Comparison of ENCODE assay signal across 16 cellular contexts in genomic region chr1:53602376-53602775, GRCh38.
DNase-seq lines count a peak whose midpoint lies in the region; ATAC-seq and TF ChIP-seq lines count a peak whose summit lies in the region.
"Had no signal": no experiment of that assay in that cellular context is flagged by ENCODE, and none has a peak within 500 bp of the region (broad histone marks: within the 10 kb centered on the region; RNA-seq: fewer than 3 reads in every experiment).

No MANE protein-coding gene starts in this region.

- no peak overlapping the region for H3K27ac ChIP-seq in sigmoid colon
- H3K27ac ChIP-seq: 22Rv1, BLaER1, HL-60 had no signal

- H3K4me1 Mint-ChIP-seq in activated CD8-positive, alpha-beta memory T cell treated with anti-CD3 and anti-CD28 coated beads, Interleukin-2, amount 10 ng/mL, durations not matched to agents 7 days and 5 days = peaks cover 4% of the 10 kb centered on the region
- H3K4me1 Mint-ChIP-seq in natural killer cell treated with Interleukin-12 subunit alpha and Interleukin-12 subunit beta and Interleukin-15 and Interleukin-18, amount 100 ng/mL, for 72 hours (ENCODE audit: low read depth in 2 of 2) = peaks cover 7 to 12% of the 10 kb centered on the region in 2 donors
- H3K4me1 Mint-ChIP-seq in natural killer cell = peaks cover 13 to 33% of the 10 kb centered on the region in 2 donors

- no peaks in the 10 kb centered on the region for H3K36me3 Mint-ChIP-seq in activated CD8-positive, alpha-beta memory T cell treated with anti-CD3 and anti-CD28 coated beads, Interleukin-2, amount 10 ng/mL, durations not matched to agents 7 days and 5 days
- H3K36me3 Mint-ChIP-seq in natural killer cell treated with Interleukin-12 subunit alpha and Interleukin-12 subunit beta and Interleukin-15 and Interleukin-18, amount 100 ng/mL, for 72 hours = no peaks in the 10 kb centered on the region
- H3K36me3 Mint-ChIP-seq in natural killer cell = no peaks in the 10 kb centered on the region
- H3K36me3 Mint-ChIP-seq: CD8-positive, alpha-beta memory T cell had no signal

- H3K27me3 ChIP-seq in sigmoid colon = no peaks in the 10 kb centered on the region
- H3K27me3 ChIP-seq: BLaER1 had no signal

- no peaks in the 10 kb centered on the region for H3K36me3 ChIP-seq in sigmoid colon
- H3K36me3 ChIP-seq: BLaER1 had no signal

- no peak for TF ChIP-seq CTCF in natural killer cell (IDR thresholded peaks at IDR 0.05)
- TF ChIP-seq CTCF in sigmoid colon (IDR thresholded peaks at IDR 0.05) = no peak

- no peaks in the 10 kb centered on the region for H3K4me1 ChIP-seq in sigmoid colon
- H3K4me1 ChIP-seq: BLaER1, Caco-2 had no signal

- H3K27ac Mint-ChIP-seq in activated CD8-positive, alpha-beta memory T cell treated with anti-CD3 and anti-CD28 coated beads, Interleukin-2, amount 10 ng/mL, durations not matched to agents 7 days and 5 days = no peak overlapping the region
- no peak overlapping the region for H3K27ac Mint-ChIP-seq in natural killer cell treated with Interleukin-12 subunit alpha and Interleukin-12 subunit beta and Interleukin-15 and Interleukin-18, amount 100 ng/mL, for 72 hours
- no peak overlapping the region for H3K27ac Mint-ChIP-seq in natural killer cell
- H3K27ac Mint-ChIP-seq: CD8-positive, alpha-beta memory T cell; H9 had no signal

- H3K4me3 Mint-ChIP-seq in activated CD8-positive, alpha-beta memory T cell treated with anti-CD3 and anti-CD28 coated beads, Interleukin-2, amount 10 ng/mL, durations not matched to agents 7 days and 5 days = no peak overlapping the region
- H3K4me3 Mint-ChIP-seq in natural killer cell treated with Interleukin-12 subunit alpha and Interleukin-12 subunit beta and Interleukin-15 and Interleukin-18, amount 100 ng/mL, for 72 hours = no peak overlapping the region
- no peak overlapping the region for H3K4me3 Mint-ChIP-seq in natural killer cell
- H3K4me3 Mint-ChIP-seq: CD8-positive, alpha-beta memory T cell; H9 had no signal

- DNase-seq in activated CD8-positive, alpha-beta memory T cell treated with anti-CD3 and anti-CD28 coated beads, Interleukin-2, amount 50 U/mL, for 4 hours = peak; percentile 1
- no peak for DNase-seq in activated CD8-positive, alpha-beta memory T cell treated with anti-CD3 and anti-CD28 coated beads, Interleukin-2, amount 10 ng/mL, durations not matched to agents 7 days and 5 days
- peak; percentile 18 for DNase-seq in natural killer cell treated with Interleukin-12 subunit alpha and Interleukin-12 subunit beta and Interleukin-15 and Interleukin-18, amount 100 ng/mL, for 72 hours (ENCODE audit: low spot score)
- DNase-seq in natural killer cell (no peak), sigmoid colon (peak; percentile 26), HEK293T (ENCODE audit: extremely low spot score) (no peak)
- DNase-seq: Caco-2; CD8-positive, alpha-beta memory T cell; DND-41; GDM1; GOT3; H9 had no signal

- WGBS in sigmoid colon, 2 donors = 74 to 84% methylated on average over 3 of the region's 3 CpGs

- no peaks in the 10 kb centered on the region for H3K9me3 Mint-ChIP-seq in activated CD8-positive, alpha-beta memory T cell treated with anti-CD3 and anti-CD28 coated beads, Interleukin-2, amount 10 ng/mL, durations not matched to agents 7 days and 5 days (ENCODE audit: low read depth)
- no peaks in the 10 kb centered on the region for H3K9me3 Mint-ChIP-seq in natural killer cell treated with Interleukin-12 subunit alpha and Interleukin-12 subunit beta and Interleukin-15 and Interleukin-18, amount 100 ng/mL, for 72 hours
- no peaks in the 10 kb centered on the region for H3K9me3 Mint-ChIP-seq in natural killer cell
- H3K9me3 Mint-ChIP-seq: CD8-positive, alpha-beta memory T cell; H9 had no signal

- CTCF ChIA-PET in activated CD8-positive, alpha-beta memory T cell treated with anti-CD3 and anti-CD28 coated beads, Interleukin-2, amount 10 ng/mL, durations not matched to agents 7 days and 5 days (lab: Charles Lee) = no interaction called here
- CTCF ChIA-PET in HEK293T (lab: Yijun Ruan, JAX) = interaction anchor here (0.7 kb wide), 1 partner anchor 129 kb away, joined by 3 read pairs; no protein-coding TSS in a partner anchor

- no peaks in the 10 kb centered on the region for H3K27me3 Mint-ChIP-seq in activated CD8-positive, alpha-beta memory T cell treated with anti-CD3 and anti-CD28 coated beads, Interleukin-2, amount 10 ng/mL, durations not matched to agents 7 days and 5 days
- peaks cover 0 to 10% of the 10 kb centered on the region in 2 donors for H3K27me3 Mint-ChIP-seq in natural killer cell treated with Interleukin-12 subunit alpha and Interleukin-12 subunit beta and Interleukin-15 and Interleukin-18, amount 100 ng/mL, for 72 hours
- peaks cover 7 to 11% of the 10 kb centered on the region in 2 donors for H3K27me3 Mint-ChIP-seq in natural killer cell (ENCODE audit: low read depth in 2 of 2)

- no peak overlapping the region for H3K4me3 ChIP-seq in sigmoid colon
- H3K4me3 ChIP-seq: BLaER1 had no signal

- no peak for TF ChIP-seq POLR2A in sigmoid colon (IDR thresholded peaks at IDR 0.05)

- POLR2A ChIA-PET in HEK293T (lab: Yijun Ruan, JAX) = no interaction called here

- H3K9me3 ChIP-seq in sigmoid colon = no peaks in the 10 kb centered on the region
- H3K9me3 ChIP-seq: BLaER1, Caco-2 had no signal

- intact Hi-C loops in natural killer cell (cut with micrococcal nuclease) (no loop called here), sigmoid colon (cut with DNase I) (no loop called here)

- ATAC-seq in activated CD8-positive, alpha-beta memory T cell treated with anti-CD3 and anti-CD28 coated beads, Interleukin-2, amount 10 ng/mL, durations not matched to agents 7 days and 5 days = no peak
- ATAC-seq in natural killer cell treated with Interleukin-12 subunit alpha and Interleukin-12 subunit beta and Interleukin-15 and Interleukin-18, amount 100 ng/mL, for 72 hours = no peak
- ATAC-seq in natural killer cell (no peak), HG02610 (IDR thresholded peaks at IDR 0.05; ENCODE audit: unreplicated experiment) (no peak)

- no peak for TF ChIP-seq EP300 in sigmoid colon (IDR thresholded peaks at IDR 0.05)

TF ChIP-seq in HEK293T, 16 proteins besides CTCF, POLR2A, EP300 and RAD21:
- TF ChIP-seq ARNT (IDR thresholded peaks at IDR 0.05) (no peak), SP1 (IDR thresholded peaks at IDR 0.05) (no peak), CTBP1 (IDR thresholded peaks at IDR 0.05; ENCODE audit: borderline replicate concordance) (no peak), BHLHE40 (IDR thresholded peaks at IDR 0.05; ENCODE audit: borderline replicate concordance) (no peak), PKNOX1 (IDR thresholded peaks at IDR 0.05) (no peak), FOXM1 (IDR thresholded peaks at IDR 0.05; ENCODE audit: borderline replicate concordance) (no peak), TARDBP (IDR thresholded peaks at IDR 0.05) (no peak), L3MBTL2 (conservative IDR thresholded peaks at IDR 0.05) (no peak), NFRKB (IDR thresholded peaks at IDR 0.05) (no peak)

Comparison
In these comparisons a context has a peak if more than half of its experiments do, and no peak if none do; other contexts are left out.
1. DNase-seq: peak in activated CD8-positive, alpha-beta memory T cell treated with anti-CD3 and anti-CD28 coated beads, Interleukin-2, amount 50 U/mL, for 4 hours (single experiment), natural killer cell treated with Interleukin-12 subunit alpha and Interleukin-12 subunit beta and Interleukin-15 and Interleukin-18, amount 100 ng/mL, for 72 hours (single experiment) and sigmoid colon (single experiment); none in activated CD8-positive, alpha-beta memory T cell treated with anti-CD3 and anti-CD28 coated beads, Interleukin-2, amount 10 ng/mL, durations not matched to agents 7 days and 5 days (single experiment), natural killer cell (single experiment) and HEK293T (single experiment).